1 cellular context compared by ENCODE assay signal in genomic region chr16:21048091-21048912, GRCh38.
A peak's percentile ranks its signal among the peaks of the same experiment; 100 is the strongest.
TF ChIP-seq lines count a peak whose summit lies in the region.
"Not testable (repeated sequence)": the region's sequence is repeated elsewhere in the genome, so short reads cannot be mapped to it uniquely, and the experiment has no call there.

No MANE protein-coding gene starts in this region.

TF ChIP-seq in HepG2, 621 proteins besides CTCF, POLR2A, EP300 and RAD21 (continued from another document):
- peak; percentile 87 for TF ChIP-seq ZNF281 (CRISPR knock-in tag; IDR thresholded peaks at IDR 0.05; ENCODE audit: borderline replicate concordance)
- not testable (repeated sequence) for TF ChIP-seq FOXA1 (IDR thresholded peaks at IDR 0.05)
- TF ChIP-seq FOXA1 (CRISPR knock-in tag; IDR thresholded peaks at IDR 0.05), result peak; percentile 70
- 0 out of 2 replicates have a peak, but pooled peaks have one; percentile 15 for TF ChIP-seq PHF8 (CRISPR knock-in tag; IDR thresholded peaks at IDR 0.05)
- TF ChIP-seq ZNF598 (CRISPR knock-in tag; IDR thresholded peaks at IDR 0.05; ENCODE audit: borderline replicate concordance), result 0 out of 2 replicates have a peak, but pooled peaks have one; percentile 23
- peak; percentile 37; the same call in 1 of the 2 replicates for TF ChIP-seq SALL1 (CRISPR knock-in tag; IDR thresholded peaks at IDR 0.05)
- 0 out of 2 replicates have a peak, but pooled peaks have one; percentile 14 for TF ChIP-seq ARID5B (CRISPR knock-in tag; IDR thresholded peaks at IDR 0.05)
- TF ChIP-seq FOXA3 (CRISPR knock-in tag; IDR thresholded peaks at IDR 0.05), result peak; percentile 35; the same call in 1 of the 2 replicates
